14 cellular contexts compared by ENCODE assay signal in the genomic region with DNA sequence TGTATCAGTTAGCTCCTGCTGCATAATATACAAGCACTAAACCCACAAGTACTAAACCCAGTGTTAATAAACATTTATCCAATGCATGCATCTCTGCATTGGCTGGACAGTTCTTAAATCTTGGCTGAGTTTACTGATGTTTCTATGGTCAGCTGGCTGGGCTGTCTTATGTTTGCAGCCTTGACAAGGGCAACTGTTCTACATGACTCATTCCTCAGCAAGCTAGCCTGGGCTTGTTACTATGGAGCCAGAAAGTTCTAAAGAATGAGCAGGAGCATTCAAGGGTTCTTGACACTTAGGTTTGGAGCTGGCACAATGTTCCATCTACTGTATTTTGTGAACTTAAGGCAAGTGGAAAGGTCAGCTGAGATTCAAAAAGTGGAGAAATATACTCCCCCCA.
DNase-seq lines count a peak whose midpoint lies in the region; ATAC-seq and TF ChIP-seq lines count a peak whose summit lies in the region.
"Had no signal": no experiment of that assay in that cellular context is flagged by ENCODE, and none has a peak within 500 bp of the region (broad histone marks: within the 10 kb centered on the region; RNA-seq: fewer than 3 reads in every experiment).

No MANE protein-coding gene starts in this region.

- intact Hi-C loops in lower leg skin (cut with DNase I; ENCODE audit: low total_unique reads), result no loop called here

- H3K27me3 ChIP-seq in brain microvascular endothelial cell (replicated peaks), result no peaks in the 10 kb centered on the region

- no peak for ATAC-seq in HG02759 (IDR thresholded peaks at IDR 0.05; ENCODE audit: unreplicated experiment)
- ATAC-seq: HCT116 had no signal

- H3K4me3 ChIP-seq in brain microvascular endothelial cell (ENCODE audit: low read depth, low read length) (no peak overlapping the region), lower leg skin (ENCODE audit: low read depth, poor library complexity, severe bottlenecking) (no peak overlapping the region)
- H3K4me3 ChIP-seq: GM23248 had no signal

- no peak for TF ChIP-seq POLR2A in lower leg skin (IDR thresholded peaks at IDR 0.05)

- H3K27ac ChIP-seq in brain microvascular endothelial cell, result no peak overlapping the region
- H3K27ac ChIP-seq: GM23248 had no signal

- in situ Hi-C loops in brain microvascular endothelial cell (cut with HindIII; ENCODE audit: low pct_ligation_motif_present, low sequenced_read_pairs), result no loop called here

- no peak for TF ChIP-seq CTCF in brain microvascular endothelial cell (IDR thresholded peaks at IDR 0.05; ENCODE audit: low read depth, low read length, missing control alignments)
- no peak for TF ChIP-seq CTCF in lower leg skin (IDR thresholded peaks at IDR 0.05)

- DNase-seq in HT1080 (ENCODE audit: low read depth) (peak; percentile 24), brain microvascular endothelial cell (peak; percentile 46), iris pigment epithelial cell (ENCODE audit: low read depth) (peak; percentile 27), lower leg skin (ENCODE audit: low spot score in 2 of 2) (no peak), dermis blood vessel endothelial cell (no peak), SHP77 treated with DMSO at 0.1 percent for 48 hours (lab: John Stamatoyannopoulos, UW) (no peak)
- DNase-seq: C1 segment of cervical spinal cord; Calu3; CD4-positive, alpha-beta T cell; DMS 273 treated with DMSO at 0.1 percent for 48 hours; EL; GM23248 had no signal

- H3K36me3 ChIP-seq in brain microvascular endothelial cell (replicated peaks), result no peaks in the 10 kb centered on the region

Comparison
In these comparisons a context has a peak if more than half of its experiments do, and no peak if none do; other contexts are left out.
1. DNase-seq: peak in HT1080 (single experiment), brain microvascular endothelial cell (single experiment) and iris pigment epithelial cell (single experiment); none in lower leg skin (0 of 2), dermis blood vessel endothelial cell (single experiment) and SHP77 treated with DMSO at 0.1 percent for 48 hours (single experiment).